8 cellular contexts compared by ENCODE assay signal in genomic region chr21:33543505-33544129, GRCh38. TPM values are rescaled to one million over a fixed set of nuclear protein-coding genes. Genes with fewer than 3 reads are reported as not detected.
DNase-seq lines count a peak whose midpoint lies in the region; ATAC-seq, FAIRE-seq and TF ChIP-seq lines count a peak whose summit lies in the region.

No MANE protein-coding gene starts in this region.

- TF ChIP-seq POLR2A in K562 (conservative IDR thresholded peaks at IDR 0.05), result no peak

- H3K9me3 ChIP-seq in OCI-LY3 (ENCODE audit: insufficient read depth, low read length), result no peaks in the 10 kb centered on the region
- no peaks in the 10 kb centered on the region; the same call in 1 of the 2 replicates for H3K9me3 ChIP-seq in K562 (replicated peaks; ENCODE audit: control insufficient read depth, insufficient read depth, low read depth, low read length)

- H3K36me3 ChIP-seq in OCI-LY3 (replicated peaks; ENCODE audit: low read depth, low read length) (peaks cover 31% of the 10 kb centered on the region), K562 (ENCODE audit: control insufficient read depth, insufficient read depth, low read length) (peaks cover 60% of the 10 kb centered on the region)

- TF ChIP-seq CTCF in OCI-LY3 (IDR thresholded peaks at IDR 0.05; ENCODE audit: low read depth, low read length), result no peak
- peak in 1 of 3 experiments; percentile 20; a peak in 1 of 6 replicates for TF ChIP-seq CTCF in K562 (IDR thresholded peaks at IDR 0.05 in 2 of 3, conservative IDR thresholded peaks at IDR 0.05 in 1 of 3; ENCODE audit: insufficient read depth in 2 of 3, low read depth in 1 of 3, low read length in 3 of 3)

- H2AFZ ChIP-seq in OCI-LY3 (ENCODE audit: low read depth, low read length) (no peak overlapping the region), K562 (ENCODE audit: low read depth, low read length) (peak overlapping the region; percentile 84)

- H3K27ac ChIP-seq in OCI-LY3 (ENCODE audit: low read length) (peak overlapping the region; percentile 93), K562 (ENCODE audit: extremely low read depth, low read depth, low read length) (peak overlapping the region; percentile 99), layer of hippocampus (ENCODE audit: low read depth, low read length) (peak overlapping the region; percentile 99)

- CTCF ChIA-PET in K562 (lab: Yijun Ruan, JAX; ENCODE audit: low intra/inter-chr PET ratio), result no interaction called here

- H4K20me1 ChIP-seq in OCI-LY3 (ENCODE audit: insufficient read depth, low read length) (peaks cover 32% of the 10 kb centered on the region), K562 (replicated peaks; ENCODE audit: control insufficient read depth, insufficient read depth, low read length) (peaks cover 17% of the 10 kb centered on the region)

- POLR2A ChIA-PET in K562 (lab: Yijun Ruan, JAX), result interaction anchor here (0.6 to 6.9 kb wide), 16 partner anchors 9 to 1044 kb away, joined by 3 to 99 read pairs (median 4); partner anchors contain the start of genes DONSON and TMEM50B

- no peaks in the 10 kb centered on the region for H3K27me3 ChIP-seq in OCI-LY3 (ENCODE audit: low read depth, low read length)
- H3K27me3 ChIP-seq in K562 (ENCODE audit: control insufficient read depth in 2 of 2, insufficient read depth in 2 of 2, low read length in 2 of 2), result no peaks in the 10 kb centered on the region
- no peaks in the 10 kb centered on the region for H3K27me3 ChIP-seq in layer of hippocampus (ENCODE audit: control insufficient read depth, insufficient read depth, low read length)

- peak; percentile 64 for ATAC-seq in K562

- WGBS in K562 (ENCODE audit: insufficient coverage, low coverage, missing lambda C conversion rate), result under 1% methylated on average over 26 of the region's 26 CpGs

- intact Hi-C loops in K562 (cut with micrococcal nuclease), result loop anchor here (5.0 kb wide), 3 partner anchors 141 to 349 kb away; partner anchors contain the start of gene IFNGR2

- peak overlapping the region; percentile 99 for H3K4me2 ChIP-seq in OCI-LY3 (ENCODE audit: low read length)
- H3K4me2 ChIP-seq in K562 (ENCODE audit: insufficient read depth, low read length), result peak overlapping the region; percentile 94

- H3K9me1 ChIP-seq in K562 (ENCODE audit: control insufficient read depth, insufficient read depth, low read length), result no peaks in the 10 kb centered on the region

- H3K79me2 ChIP-seq in OCI-LY3 (ENCODE audit: low read length), result peaks cover 96% of the 10 kb centered on the region
- peaks cover 98% of the 10 kb centered on the region for H3K79me2 ChIP-seq in K562 (ENCODE audit: control insufficient read depth, insufficient read depth, low read length)

- peak overlapping the region; percentile 90 for H3K9ac ChIP-seq in OCI-LY3 (ENCODE audit: low read length)
- peak overlapping the region; percentile 95 to 98 for H3K9ac ChIP-seq in K562 (ENCODE audit: insufficient read depth in 1 of 2, low read depth in 2 of 2, low read length in 2 of 2)

- H3K4me3 ChIP-seq in OCI-LY3 (ENCODE audit: low read length), result peak overlapping the region; percentile 85
- peak overlapping the region; percentile 71 for H3K4me3 ChIP-seq in K562

- H3K4me1 ChIP-seq in OCI-LY3 (ENCODE audit: low read length), result peaks cover 21% of the 10 kb centered on the region
- H3K4me1 ChIP-seq in K562 (replicated peaks in 1 of 2; ENCODE audit: control insufficient read depth in 2 of 2, insufficient read depth in 2 of 2, low read length in 2 of 2), result peaks cover 3 to 13% of the 10 kb centered on the region in 2 experiments; a peak in 3 of 5 replicates

- in situ Hi-C loops in K562 (cut with MboI), result no loop called here

- DNase-seq in activated naive CD4-positive, alpha-beta T cell treated with Interleukin-2 at 50 U/mL for 16 hours, result peak; percentile 77
- DNase-seq in activated naive CD4-positive, alpha-beta T cell (lab: John Stamatoyannopoulos, UW), result no peak
- peak in 1 of 4 experiments; percentile 90 for DNase-seq in K562 (ENCODE audit: extremely low read depth in 1 of 4, low spot score in 3 of 4)
- peak; percentile 34 to 63 for DNase-seq in stimulated activated CD4-positive, alpha-beta T cell treated with anti-CD3 and anti-CD28 coated beads, Interleukin-1b, Interleukin-23, amount 100 ng/mL, for 4 hours (ENCODE audit: low read depth in 2 of 2)
- DNase-seq in NCI-H1048 (lab: John Stamatoyannopoulos, UW), result no peak
- DNase-seq in NK-92 (lab: John Stamatoyannopoulos, UW; ENCODE audit: unreplicated experiment), result no peak

- FAIRE-seq in K562 (lab: Jason Lieb, UNC), result no peak

- TF ChIP-seq RAD21 in K562 (CRISPR knock-in tag; conservative IDR thresholded peaks at IDR 0.05 in 1 of 2, IDR thresholded peaks at IDR 0.05 in 1 of 2), result no peak

- no TSS peak for BruUV-seq in K562 (replicated peaks; lab: Mats Ljungman, UMichigan)

- peak; percentile 38; the same call in 1 of the 2 replicates for TF ChIP-seq EP300 in K562 (IDR thresholded peaks at IDR 0.05; ENCODE audit: low read length)

RNA-seq across cellular contexts. Expression of gene SON, which starts 0.8 kb away (rescaled TPM):
- 223 and 597 TPM in 2 replicates for total RNA-seq in K562 (2011; cell fraction: chromatin; rRNA removed; ENCODE audit: low replicate concordance)
- 107 and 150 TPM in 2 replicates for total RNA-seq in K562 (2011; cell fraction: nucleolus; rRNA removed)
- total RNA-seq in K562 (2011; cell fraction: nucleoplasm; rRNA removed), result 253 and 349 TPM in 2 replicates
- total RNA-seq in K562 (2014; rRNA removed), result 126 and 185 TPM in 2 replicates
- 142 and 149 TPM in 2 replicates for total RNA-seq in K562 (2014; rRNA removed; fragmentation: Illumina TruSeq; extraction: Trizol)
- total RNA-seq in K562 (2015; rRNA removed; fragmentation: Illumina TruSeq; extraction: Trizol), result 120 and 149 TPM in 2 replicates
- total RNA-seq in K562 (2021), result 242 and 259 TPM in 2 replicates
- polyA plus RNA-seq in K562 (2011; rRNA removed), result 99.1 and 105 TPM in 2 replicates
- 88.2 and 117 TPM in 2 replicates for polyA plus RNA-seq in K562 (2011; cell fraction: cytosol; rRNA removed)
- 255 and 309 TPM in 2 replicates for polyA plus RNA-seq in K562 (2011; cell fraction: nucleus; rRNA removed)
- polyA plus RNA-seq in K562 (2012), result 146 and 246 TPM in 2 replicates
- polyA plus RNA-seq in K562 (2014; fragmentation: Illumina TruSeq; extraction: Trizol), result 173 and 203 TPM in 2 replicates
- 100 to 1,000 TPM; 195 to 742 TPM for polyA plus RNA-seq in K562 (2014; fragmentation: Nextera tagmentation; extraction: Ambion mirVana)
- 97.6 and 187 TPM in 2 replicates for polyA plus RNA-seq in K562 (2014; rRNA removed)
- 241 and 277 TPM in 2 replicates for polyA minus RNA-seq in K562 (2011; rRNA and poly(A)+ RNA removed)
- 183 and 187 TPM in 2 replicates for polyA minus RNA-seq in K562 (2011; cell fraction: cytosol; rRNA and poly(A)+ RNA removed)
- polyA minus RNA-seq in K562 (2011; cell fraction: nucleus; rRNA and poly(A)+ RNA removed), result 121 and 212 TPM in 2 replicates

RNA-seq across cellular contexts. Expression of gene GART, which starts 1.7 kb away (rescaled TPM):
- total RNA-seq in K562 (2011; cell fraction: chromatin; rRNA removed; ENCODE audit: low replicate concordance), result 282 and 575 TPM in 2 replicates
- 120 and 142 TPM in 2 replicates for total RNA-seq in K562 (2011; cell fraction: nucleolus; rRNA removed)
- total RNA-seq in K562 (2011; cell fraction: nucleoplasm; rRNA removed), result 254 and 330 TPM in 2 replicates
- total RNA-seq in K562 (2014; rRNA removed), result 260 and 356 TPM in 2 replicates
- total RNA-seq in K562 (2014; rRNA removed; fragmentation: Illumina TruSeq; extraction: Trizol), result 349 and 398 TPM in 2 replicates
- 258 and 267 TPM in 2 replicates for total RNA-seq in K562 (2015; rRNA removed; fragmentation: Illumina TruSeq; extraction: Trizol)
- total RNA-seq in K562 (2021), result 396 and 415 TPM in 2 replicates
- polyA plus RNA-seq in K562 (2011; rRNA removed), result 100 and 141 TPM in 2 replicates
- polyA plus RNA-seq in K562 (2011; cell fraction: cytosol; rRNA removed), result 41.9 and 69.4 TPM in 2 replicates
- 111 and 125 TPM in 2 replicates for polyA plus RNA-seq in K562 (2011; cell fraction: nucleus; rRNA removed)
- 155 and 181 TPM in 2 replicates for polyA plus RNA-seq in K562 (2012)
- 409 and 429 TPM in 2 replicates for polyA plus RNA-seq in K562 (2014; fragmentation: Illumina TruSeq; extraction: Trizol)
- polyA plus RNA-seq in K562 (2014; fragmentation: Nextera tagmentation; extraction: Ambion mirVana), result 100 to 1,000 TPM; 276 to 387 TPM
- polyA plus RNA-seq in K562 (2014; rRNA removed), result 230 and 236 TPM in 2 replicates
- 152 and 154 TPM in 2 replicates for polyA minus RNA-seq in K562 (2011; rRNA and poly(A)+ RNA removed)
- 92.6 and 125 TPM in 2 replicates for polyA minus RNA-seq in K562 (2011; cell fraction: cytosol; rRNA and poly(A)+ RNA removed)
- polyA minus RNA-seq in K562 (2011; cell fraction: nucleus; rRNA and poly(A)+ RNA removed), result 83.7 and 168 TPM in 2 replicates

RNA-seq across cellular contexts. Expression of gene DONSON, which starts 44.9 kb away (rescaled TPM):
- total RNA-seq in K562 (2011; cell fraction: chromatin; rRNA removed; ENCODE audit: low replicate concordance), result 58.1 and 105 TPM in 2 replicates
- 39.5 and 39.6 TPM in 2 replicates for total RNA-seq in K562 (2011; cell fraction: nucleolus; rRNA removed)
- total RNA-seq in K562 (2011; cell fraction: nucleoplasm; rRNA removed), result 51.0 and 57.4 TPM in 2 replicates
- total RNA-seq in K562 (2014; rRNA removed) (56.5 and 62.6 TPM in 2 replicates), K562 (2014; rRNA removed; fragmentation: Illumina TruSeq; extraction: Trizol) (91.0 and 91.4 TPM in 2 replicates), K562 (2015; rRNA removed; fragmentation: Illumina TruSeq; extraction: Trizol) (72.4 and 72.6 TPM in 2 replicates), K562 (2021) (53.0 and 54.1 TPM in 2 replicates)
- polyA plus RNA-seq in K562 (2011; rRNA removed) (114 and 124 TPM in 2 replicates), K562 (2014; fragmentation: Illumina TruSeq; extraction: Trizol) (75.8 and 80.1 TPM in 2 replicates), K562 (2014; fragmentation: Nextera tagmentation; extraction: Ambion mirVana) (10 to 100 TPM; 26.7 to 30.6 TPM), K562 (2014; rRNA removed) (61.4 and 68.9 TPM in 2 replicates)
- polyA plus RNA-seq in K562 (2011; cell fraction: cytosol; rRNA removed), result 47.7 and 55.4 TPM in 2 replicates
- 75.8 and 110 TPM in 2 replicates for polyA plus RNA-seq in K562 (2011; cell fraction: nucleus; rRNA removed)
- polyA plus RNA-seq in K562 (2012), result 71.9 and 112 TPM in 2 replicates
- polyA minus RNA-seq in K562 (2011; rRNA and poly(A)+ RNA removed), result 102 and 112 TPM in 2 replicates
- 31.9 and 51.6 TPM in 2 replicates for polyA minus RNA-seq in K562 (2011; cell fraction: cytosol; rRNA and poly(A)+ RNA removed)
- polyA minus RNA-seq in K562 (2011; cell fraction: nucleus; rRNA and poly(A)+ RNA removed), result 21.3 and 41.1 TPM in 2 replicates

RNA-seq across cellular contexts. Expression of gene DNAJC28, which starts 52.1 kb away (rescaled TPM):
- 1.8 and 5.7 TPM in 2 replicates for total RNA-seq in K562 (2011; cell fraction: chromatin; rRNA removed; ENCODE audit: low replicate concordance)
- total RNA-seq in K562 (2011; cell fraction: nucleolus; rRNA removed), result 1.7 and 2.5 TPM in 2 replicates
- 1.8 and 2.3 TPM in 2 replicates for total RNA-seq in K562 (2011; cell fraction: nucleoplasm; rRNA removed)
- total RNA-seq in K562 (2014; rRNA removed) (0.53 and 1.6 TPM in 2 replicates), K562 (2014; rRNA removed; fragmentation: Illumina TruSeq; extraction: Trizol) (1.1 and 1.4 TPM in 2 replicates), K562 (2015; rRNA removed; fragmentation: Illumina TruSeq; extraction: Trizol) (0.72 and 1.2 TPM in 2 replicates), K562 (2021) (0.49 and 0.82 TPM in 2 replicates)
- polyA plus RNA-seq in K562 (2011; rRNA removed) (1.4 and 2.0 TPM in 2 replicates), K562 (2014; fragmentation: Illumina TruSeq; extraction: Trizol) (0.68 and 0.91 TPM in 2 replicates), K562 (2014; fragmentation: Nextera tagmentation; extraction: Ambion mirVana) (under 1 TPM; 0.75 to 0.92 TPM), K562 (2014; rRNA removed) (1.3 and 2.5 TPM in 2 replicates)
- 0.24 and 0.29 TPM in 2 replicates for polyA plus RNA-seq in K562 (2011; cell fraction: cytosol; rRNA removed)
- 0.43 and 0.44 TPM in 2 replicates for polyA plus RNA-seq in K562 (2011; cell fraction: nucleus; rRNA removed)
- 0.39 and 0.74 TPM in 2 replicates for polyA plus RNA-seq in K562 (2012)
- polyA minus RNA-seq in K562 (2011; rRNA and poly(A)+ RNA removed), result 1.7 and 3.1 TPM in 2 replicates
- polyA minus RNA-seq in K562 (2011; cell fraction: cytosol; rRNA and poly(A)+ RNA removed), result 0.48 TPM in 1 of 2 replicates, not detected in the other
- polyA minus RNA-seq in K562 (2011; cell fraction: nucleus; rRNA and poly(A)+ RNA removed), result 1.1 and 2.6 TPM in 2 replicates

Comparison
In these comparisons a context has a peak if more than half of its experiments do, and no peak if none do; other contexts are left out.
1. DNase-seq: peak in activated naive CD4-positive, alpha-beta T cell treated with Interleukin-2 at 50 U/mL for 16 hours (single experiment) and stimulated activated CD4-positive, alpha-beta T cell treated with anti-CD3 and anti-CD28 coated beads, Interleukin-1b, Interleukin-23, amount 100 ng/mL, for 4 hours (2 of 2); none in activated naive CD4-positive, alpha-beta T cell (0 of 4), NCI-H1048 (single experiment) and NK-92 (single experiment).
2. Peak in every context shown above with its lines, with median percentiles within 50 percentile points of each other: H3K27ac ChIP-seq.